ENCODE assay signal across 18 cellular contexts in the genomic region with DNA sequence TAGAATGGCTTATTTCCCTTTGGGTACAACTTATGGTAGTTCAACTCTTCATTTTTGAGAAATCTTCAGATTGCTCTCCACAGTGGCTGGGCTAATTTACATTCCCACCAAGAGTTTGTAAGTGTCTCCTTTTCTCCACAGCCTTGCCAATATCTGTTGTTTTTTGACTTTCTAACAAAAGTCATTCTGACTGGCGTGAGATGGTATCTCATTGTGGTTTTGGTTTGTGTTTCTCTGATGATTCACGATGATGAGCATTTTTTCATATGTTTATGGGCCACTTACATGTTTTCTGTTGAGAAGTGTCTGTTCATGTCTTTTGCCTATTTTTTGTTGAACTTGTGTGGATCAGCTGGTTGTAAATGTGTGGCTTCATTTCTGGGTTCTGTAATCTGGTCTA.
"Had no signal": no experiment of that assay in that cellular context is flagged by ENCODE, and none has a peak within 500 bp of the region (broad histone marks: within the 10 kb centered on the region; RNA-seq: fewer than 3 reads in every experiment).

No MANE protein-coding gene starts in this region.

- H3K27ac Mint-ChIP-seq: activated naive CD8-positive, alpha-beta T cell; naive thymus-derived CD8-positive, alpha-beta T cell had no signal

- H3K4me3 Mint-ChIP-seq: activated naive CD8-positive, alpha-beta T cell; central memory CD8-positive, alpha-beta T cell; naive thymus-derived CD8-positive, alpha-beta T cell had no signal

- H3K36me3 Mint-ChIP-seq: activated naive CD8-positive, alpha-beta T cell; naive thymus-derived CD8-positive, alpha-beta T cell had no signal

- DNase-seq: activated CD4-positive, alpha-beta T cell treated with anti-CD3 and anti-CD28 coated beads for 1 hour; activated gamma-delta T cell treated with Interleukin-2 at 50 U/mL for 16 hours; amygdala; body of pancreas; colonic mucosa; mesenchymal stem cell; naive thymus-derived CD8-positive, alpha-beta T cell; psoas muscle; right cardiac atrium; small intestine; stimulated activated CD4-positive, alpha-beta T cell treated with anti-CD3 and anti-CD28 coated beads, Interleukin-4, amount 100 ng/mL, for 1 hour; stomach; trophoblast cell; WERI-Rb-1 had no signal

- H3K27ac ChIP-seq: body of pancreas, colonic mucosa, psoas muscle, stomach, WERI-Rb-1 had no signal

- H3K36me3 ChIP-seq: colonic mucosa, stomach, WERI-Rb-1 had no signal

- H3K4me3 ChIP-seq: body of pancreas, colonic mucosa, psoas muscle, stomach had no signal

- FAIRE-seq: endometrium, small intestine had no signal

- ATAC-seq: body of pancreas; esophagus mucosa; naive thymus-derived CD8-positive, alpha-beta T cell; psoas muscle; right cardiac atrium had no signal

- H3K27me3 ChIP-seq: body of pancreas, colonic mucosa, stomach had no signal

- H3K9me3 ChIP-seq: colonic mucosa had no signal

- H3K4me1 Mint-ChIP-seq: central memory CD8-positive, alpha-beta T cell; naive thymus-derived CD8-positive, alpha-beta T cell had no signal

- H3K27me3 Mint-ChIP-seq: activated naive CD8-positive, alpha-beta T cell had no signal

- H3K4me1 ChIP-seq: body of pancreas, colonic mucosa, psoas muscle, stomach had no signal
